17 cellular contexts compared by ENCODE assay signal in genomic region chr10:84534168-84534567, GRCh38.
DNase-seq lines count a peak whose midpoint lies in the region; FAIRE-seq and TF ChIP-seq lines count a peak whose summit lies in the region.
"Had no signal": no experiment of that assay in that cellular context is flagged by ENCODE, and none has a peak within 500 bp of the region (broad histone marks: within the 10 kb centered on the region; RNA-seq: fewer than 3 reads in every experiment).

No MANE protein-coding gene starts in this region.

- H3K9ac ChIP-seq in OCI-LY3 (ENCODE audit: low read length) = no peak overlapping the region

- in situ Hi-C loops in HAP-1 (cut with MboI; ENCODE audit: low sequenced_read_pairs) = loop anchor here (5.0 kb wide), 1 partner anchor 162 kb away; no protein-coding TSS in a partner anchor

- H3K27ac ChIP-seq in OCI-LY3 (ENCODE audit: low read length) (no peak overlapping the region), esophagus muscularis mucosa (replicated peaks in 1 of 4) (no peak overlapping the region)
- H3K27ac ChIP-seq: skin epidermis, suprapubic skin had no signal

- H3K4me3 ChIP-seq in AG10803 (ENCODE audit: low read length) (no peak overlapping the region), GM12864 (ENCODE audit: low read depth, low read length) (no peak overlapping the region), OCI-LY3 (ENCODE audit: low read length) (no peak overlapping the region), epithelial cell of proximal tubule (ENCODE audit: low read depth, low read length) (no peak overlapping the region), esophagus muscularis mucosa (no peak overlapping the region), HAP-1 (no peak overlapping the region)
- H3K4me3 ChIP-seq: MG63, skin epidermis, suprapubic skin had no signal

- H3K4me2 ChIP-seq in OCI-LY3 (ENCODE audit: low read length) = no peak overlapping the region

- 86% methylated on average over 1 of the region's 2 CpGs for WGBS in esophagus muscularis mucosa

- DNase-seq in AG10803 (ENCODE audit: low read depth) (no peak), GM12864 (ENCODE audit: low read depth) (no peak), epithelial cell of proximal tubule (ENCODE audit: low read depth) (no peak), DMS114 treated with DMSO at 0.1 percent for 48 hours (lab: John Stamatoyannopoulos, UW; ENCODE audit: unreplicated experiment) (no peak), esophagus muscularis mucosa (ENCODE audit: extremely low spot score) (no peak), HAP-1 (ENCODE audit: low spot score in 2 of 2) (no peak), RCC 7860 (ENCODE audit: low spot score) (no peak)
- DNase-seq: aorta; CD8-positive, alpha-beta memory T cell; hypothalamus; left ventricle myocardium superior; MG63; NCI-H226 had no signal

- H3K9me3 ChIP-seq in OCI-LY3 (ENCODE audit: insufficient read depth, low read length) (no peaks in the 10 kb centered on the region), esophagus muscularis mucosa (no peaks in the 10 kb centered on the region), HAP-1 (no peaks in the 10 kb centered on the region)
- H3K9me3 ChIP-seq: MG63, suprapubic skin had no signal

- FAIRE-seq in RCC 7860 (lab: Jason Lieb, UNC) = no peak
- FAIRE-seq: TTC549 had no signal

- H4K20me1 ChIP-seq in OCI-LY3 (ENCODE audit: insufficient read depth, low read length) = no peaks in the 10 kb centered on the region

- H3K79me2 ChIP-seq in OCI-LY3 (ENCODE audit: low read length) = no peaks in the 10 kb centered on the region

- H2AFZ ChIP-seq in OCI-LY3 (ENCODE audit: low read depth, low read length) = no peak overlapping the region

- TF ChIP-seq CTCF in AG10803 (conservative IDR thresholded peaks at IDR 0.05; ENCODE audit: low read length) = peak; percentile 22; the same call in 1 of the 2 replicates
- peak; percentile 40 for TF ChIP-seq CTCF in GM12864 (IDR thresholded peaks at IDR 0.05; ENCODE audit: low read depth, low read length, missing control alignments)
- TF ChIP-seq CTCF in OCI-LY3 (IDR thresholded peaks at IDR 0.05; ENCODE audit: low read depth, low read length) = peak; percentile 25; the same call in 1 of the 2 replicates
- peak; percentile 46 for TF ChIP-seq CTCF in epithelial cell of proximal tubule (conservative IDR thresholded peaks at IDR 0.05; ENCODE audit: low read depth, low read length)
- TF ChIP-seq CTCF in esophagus muscularis mucosa (IDR thresholded peaks at IDR 0.05) = no peak

- H3K27me3 ChIP-seq in OCI-LY3 (ENCODE audit: low read depth, low read length) = no peaks in the 10 kb centered on the region
- H3K27me3 ChIP-seq in esophagus muscularis mucosa = peaks cover 0 to 26% (median 0%) of the 10 kb centered on the region in 4 donors
- no peaks in the 10 kb centered on the region for H3K27me3 ChIP-seq in HAP-1 (ENCODE audit: low read depth)
- H3K27me3 ChIP-seq: MG63, suprapubic skin had no signal

- intact Hi-C loops in esophagus muscularis mucosa (cut with DNase I) = no loop called here

- TF ChIP-seq EP300 in esophagus muscularis mucosa (IDR thresholded peaks at IDR 0.05) = no peak

- TF ChIP-seq POLR2A in esophagus muscularis mucosa (IDR thresholded peaks at IDR 0.05; ENCODE audit: low read depth) = no peak

- H3K4me1 ChIP-seq in OCI-LY3 (ENCODE audit: low read length) = no peaks in the 10 kb centered on the region
- H3K4me1 ChIP-seq in esophagus muscularis mucosa = no peaks in the 10 kb centered on the region
- no peaks in the 10 kb centered on the region for H3K4me1 ChIP-seq in HAP-1

- no peaks in the 10 kb centered on the region for H3K36me3 ChIP-seq in OCI-LY3 (replicated peaks; ENCODE audit: low read depth, low read length)
- no peaks in the 10 kb centered on the region for H3K36me3 ChIP-seq in esophagus muscularis mucosa
- H3K36me3 ChIP-seq in HAP-1 (replicated peaks) = no peaks in the 10 kb centered on the region
- H3K36me3 ChIP-seq: MG63, suprapubic skin had no signal

Comparison
In these comparisons a context has a peak if more than half of its experiments do, and no peak if none do; other contexts are left out.
1. CTCF ChIP-seq: peak in AG10803 (single experiment), GM12864 (single experiment), OCI-LY3 (single experiment) and epithelial cell of proximal tubule (single experiment); none in esophagus muscularis mucosa (0 of 3).